ENCODE assay signal across 8 cellular contexts in the genomic region with DNA sequence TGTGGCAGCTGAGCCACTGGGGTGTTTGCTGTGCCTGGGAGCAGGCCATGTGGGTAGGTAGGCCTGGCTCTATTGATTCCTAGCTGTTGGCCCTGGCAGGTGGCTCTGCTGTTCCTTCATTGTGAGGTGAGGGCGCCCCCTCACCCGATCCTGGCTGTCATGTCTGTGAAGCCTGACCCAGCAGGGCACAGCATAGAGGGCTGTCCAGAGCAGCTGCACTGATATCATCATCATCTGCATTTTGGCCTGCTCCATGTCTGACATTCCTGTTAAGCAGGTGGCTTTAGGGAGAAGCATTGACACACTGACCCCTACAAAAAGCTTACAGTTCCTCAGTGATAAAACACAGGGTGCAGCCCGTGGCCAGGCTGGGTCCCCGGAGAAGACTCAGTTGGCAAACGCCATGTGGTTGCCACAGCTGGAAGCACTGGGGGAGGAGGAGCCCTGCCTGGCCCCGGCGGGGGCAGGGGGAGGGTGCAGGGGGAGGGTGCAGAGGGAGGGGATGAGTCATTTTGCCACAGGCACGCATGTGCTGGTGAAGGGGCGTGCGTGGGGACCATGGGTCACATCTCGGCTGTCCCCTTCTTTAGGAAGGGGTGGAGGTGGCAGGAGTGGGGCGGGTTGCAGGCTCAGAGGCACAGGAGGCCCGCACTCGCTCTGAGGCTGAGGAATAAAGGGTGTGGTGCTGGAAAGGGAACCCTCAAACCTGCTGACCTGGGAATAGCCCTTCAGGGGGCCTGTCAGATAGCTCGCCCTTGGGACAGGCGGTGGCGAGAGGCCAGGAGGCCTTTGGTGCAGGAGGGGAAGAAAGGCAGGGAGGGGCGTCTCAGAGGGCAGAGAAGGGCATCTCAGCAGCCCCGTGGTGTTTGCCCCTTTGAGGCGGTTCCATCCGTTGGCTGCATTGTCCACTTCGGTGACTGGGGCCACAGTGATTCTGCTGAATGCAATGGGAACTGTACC. TPM values are rescaled to one million over a fixed set of nuclear protein-coding genes. Genes with fewer than 3 reads are reported as not detected.
DNase-seq lines count a peak whose midpoint lies in the region; ATAC-seq and TF ChIP-seq lines count a peak whose summit lies in the region.

No MANE protein-coding gene starts in this region.

- no peaks in the 10 kb centered on the region for H3K9me3 ChIP-seq in ascending aorta

- H3K27ac ChIP-seq in ascending aorta = peak overlapping the region in 1 of 2 donors; percentile 18

- CTCF ChIA-PET in GM10248 (lab: Yijun Ruan, JAX) = interaction anchor here (0.9 to 5.3 kb wide), 8 partner anchors 9 to 243 kb away, joined by 4 to 18 read pairs (median 6); partner anchors contain the start of gene ZPBP

- no peak overlapping the region for H3K4me3 ChIP-seq in ascending aorta

- no peaks in the 10 kb centered on the region for H3K36me3 ChIP-seq in ascending aorta

- POLR2A ChIA-PET in GM10248 (lab: Yijun Ruan, JAX) = no interaction called here

- ATAC-seq in HG03354 (IDR thresholded peaks at IDR 0.05; ENCODE audit: poor library complexity, severe bottlenecking, unreplicated experiment) (peak; percentile 23), left colon (peak; percentile 19)

- DNase-seq in GM10248 (ENCODE audit: extremely low spot score) = no peak
- DNase-seq in activated CD4-positive, alpha-beta T cell treated with anti-CD3 and anti-CD28 coated beads for 4 hours = peak; percentile 88 to 90
- DNase-seq in left colon = peak; percentile 46 to 58
- DNase-seq in stimulated activated naive CD4-positive, alpha-beta T cell (lab: John Stamatoyannopoulos, UW) = peak in 5 of 6 experiments; percentile 45 to 68 (median 66)
- no peak for DNase-seq in NCI-H748 (lab: John Stamatoyannopoulos, UW; ENCODE audit: unreplicated experiment)
- DNase-seq in AG20443 (ENCODE audit: low spot score) = no peak
- no peak for DNase-seq in ascending aorta (ENCODE audit: low spot score in 2 of 2)

- H3K27me3 ChIP-seq in ascending aorta = no peaks in the 10 kb centered on the region

- intact Hi-C loops in left colon (cut with DNase I, micrococcal nuclease) (no loop called here), ascending aorta (cut with DNase I) (no loop called here)

- TF ChIP-seq CTCF in GM10248 (IDR thresholded peaks at IDR 0.05; ENCODE audit: control extremely low read depth, extremely low read depth, low read depth, missing control alignments) (peak; percentile 29), ascending aorta (IDR thresholded peaks at IDR 0.05) (no peak)

- H3K4me1 ChIP-seq in ascending aorta = no peaks in the 10 kb centered on the region

RNA-seq across cellular contexts. Expression of gene IKZF1, which starts 31.6 kb away (rescaled TPM):
- 10 to 100 TPM in 1 of 2 donors, 1 to 10 TPM in 1; 5.6 to 11.2 TPM for total RNA-seq in left colon
- 3.6 TPM for total RNA-seq in ascending aorta

Comparison
In these comparisons a context has a peak if more than half of its experiments do, and no peak if none do; other contexts are left out.
1. DNase-seq: peak in activated CD4-positive, alpha-beta T cell treated with anti-CD3 and anti-CD28 coated beads for 4 hours (2 of 2), left colon (2 of 2) and stimulated activated naive CD4-positive, alpha-beta T cell (5 of 6); none in GM10248 (single experiment), NCI-H748 (single experiment), AG20443 (single experiment) and ascending aorta (0 of 2).